Comparison of ENCODE assay signal across 24 cellular contexts in the genomic region with DNA sequence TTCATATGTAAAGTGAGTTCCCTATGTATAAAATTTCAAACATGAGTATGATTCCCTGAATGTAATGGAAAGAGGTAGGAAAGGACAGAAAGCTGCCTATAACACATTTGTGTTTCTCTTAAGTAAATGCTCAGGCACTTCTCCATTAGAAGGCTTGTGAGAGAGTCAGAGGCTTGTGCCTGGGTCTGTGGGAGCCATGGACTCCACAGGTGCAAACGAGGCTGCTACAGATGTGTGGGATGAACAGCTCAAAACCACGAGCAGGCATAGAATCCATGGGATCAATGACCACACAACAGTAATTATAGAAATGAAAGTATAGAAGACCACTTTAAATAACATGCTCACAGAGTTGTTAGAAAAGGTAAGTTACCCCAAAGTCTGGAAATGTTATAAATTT.
"Had no signal": no experiment of that assay in that cellular context is flagged by ENCODE, and none has a peak within 500 bp of the region (broad histone marks: within the 10 kb centered on the region; RNA-seq: fewer than 3 reads in every experiment).

No MANE protein-coding gene starts in this region.

- H3K4me1 ChIP-seq: SJSA1 had no signal

- H3K9me3 Mint-ChIP-seq: activated B cell treated with CpG ODN at 0.5 μM for 24 hours; activated CD4-positive, alpha-beta memory T cell treated with anti-CD3 and anti-CD28 coated beads for 36 hours; brain; central memory CD8-positive, alpha-beta T cell had no signal

- ATAC-seq: SK-N-SH treated with all-trans-retinoic acid at 6 μM for 48 hours had no signal

- H3K4me3 ChIP-seq: SJSA1 had no signal

- H3K36me3 ChIP-seq: SJSA1 had no signal

- H3K4me3 Mint-ChIP-seq: activated B cell treated with CpG ODN at 0.5 μM for 24 hours; activated CD4-positive, alpha-beta memory T cell treated with anti-CD3 and anti-CD28 coated beads for 36 hours; activated CD4-positive, alpha-beta T cell treated with anti-CD3 and anti-CD28 coated beads, Interleukin-2, amount 10 ng/mL, durations not matched to agents 24 days and 14 days; activated naive CD8-positive, alpha-beta T cell; brain; central memory CD8-positive, alpha-beta T cell had no signal

- H3K9me3 ChIP-seq: SJSA1 had no signal

- H3K27ac Mint-ChIP-seq: activated CD4-positive, alpha-beta memory T cell treated with anti-CD3 and anti-CD28 coated beads for 36 hours; activated CD4-positive, alpha-beta T cell treated with anti-CD3 and anti-CD28 coated beads, Interleukin-2, amount 10 ng/mL, durations not matched to agents 24 days and 14 days; brain had no signal

- H3K27me3 ChIP-seq: SJSA1 had no signal

- DNase-seq: activated B cell treated with CpG ODN at 0.5 μM for 24 hours; activated CD4-positive, alpha-beta memory T cell treated with anti-CD3 and anti-CD28 coated beads for 36 hours; activated CD4-positive, alpha-beta T cell treated with anti-CD3 and anti-CD28 coated beads for 1 hour; activated CD4-positive, alpha-beta T cell treated with anti-CD3 and anti-CD28 coated beads, Interleukin-2, amount 10 ng/mL, durations not matched to agents 24 days and 14 days; activated CD8-positive, alpha-beta memory T cell treated with anti-CD3 and anti-CD28 coated beads for 24 hours; activated effector memory CD4-positive, alpha-beta T cell treated with Interleukin-2 at 50 U/mL for 16 hours; activated naive CD4-positive, alpha-beta T cell; activated T-cell treated with anti-CD3 and anti-CD28 coated beads, Interleukin-2, amount 50 U/mL, for 72 hours; amygdala; Kasumi-1; KBM-7; NCI-H1048; NCI-H146; NCI-H1930; NCI-H2107; NCI-H510A treated with DMSO at 0.1 percent for 48 hours; NCI-H69; SHP77; SW 1271 had no signal

- H3K27ac ChIP-seq: SJSA1 had no signal

- H3K27me3 Mint-ChIP-seq: activated B cell treated with CpG ODN at 0.5 μM for 24 hours; activated CD4-positive, alpha-beta memory T cell treated with anti-CD3 and anti-CD28 coated beads for 36 hours; activated CD4-positive, alpha-beta T cell treated with anti-CD3 and anti-CD28 coated beads, Interleukin-2, amount 10 ng/mL, durations not matched to agents 24 days and 14 days; activated naive CD8-positive, alpha-beta T cell; brain; central memory CD8-positive, alpha-beta T cell had no signal
